Comparison of ENCODE assay signal across 12 cellular contexts in the genomic region with DNA sequence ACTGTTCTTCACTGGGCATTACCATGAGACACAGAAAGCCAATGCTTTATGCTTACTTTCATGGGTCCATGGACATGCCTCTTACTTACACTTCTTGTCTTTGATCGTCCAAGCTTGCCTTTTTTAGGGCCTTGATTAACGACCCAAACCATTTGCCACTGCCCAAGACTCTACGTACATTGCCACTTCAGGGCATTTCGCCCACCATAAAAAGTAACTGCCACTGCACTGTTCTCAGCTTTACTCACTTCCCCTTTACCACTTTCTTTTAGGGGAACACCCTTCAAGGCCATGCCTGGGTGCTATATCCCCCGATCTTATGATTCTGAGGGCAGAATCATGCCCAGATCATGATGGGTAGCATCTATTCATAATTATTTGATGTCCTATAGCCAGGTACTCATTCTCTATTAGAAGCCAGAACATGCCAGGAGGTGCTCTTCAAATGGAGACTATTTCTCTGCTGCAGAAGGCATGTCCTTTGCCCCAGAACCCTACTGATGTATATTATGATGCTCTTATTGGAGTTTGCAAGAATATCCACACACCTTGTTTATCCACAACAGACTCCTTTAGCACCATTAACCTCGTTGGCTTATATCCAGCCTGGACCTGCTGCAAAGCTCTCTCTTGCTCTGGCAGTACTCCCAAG.
DNase-seq lines count a peak whose midpoint lies in the region; ATAC-seq and TF ChIP-seq lines count a peak whose summit lies in the region.
"Had no signal": no experiment of that assay in that cellular context is flagged by ENCODE, and none has a peak within 500 bp of the region (broad histone marks: within the 10 kb centered on the region; RNA-seq: fewer than 3 reads in every experiment).

No MANE protein-coding gene starts in this region.

- peaks cover 0 to 7% of the 10 kb centered on the region in 2 donors for H3K9me3 Mint-ChIP-seq in stimulated activated naive CD8-positive, alpha-beta T cell treated with anti-CD3 and anti-CD28 coated beads, Interleukin-15, amount 100 ng/mL, for 72 hours

- ATAC-seq in stimulated activated naive CD8-positive, alpha-beta T cell treated with anti-CD3 and anti-CD28 coated beads, Interleukin-15, Interleukin-2, amounts not matched to agents 100 U/mL and 50 U/mL, for 24 hours: peak; percentile 29
- ATAC-seq in stimulated activated naive CD8-positive, alpha-beta T cell treated with anti-CD3 and anti-CD28 coated beads, Interleukin-15, amount 100 ng/mL, for 72 hours: no peak
- ATAC-seq in HG02623 (IDR thresholded peaks at IDR 0.05; ENCODE audit: unreplicated experiment): peak; percentile 71
- ATAC-seq in HG03457 (IDR thresholded peaks at IDR 0.05; ENCODE audit: unreplicated experiment): peak; percentile 73
- no peak for ATAC-seq in SK-N-SH treated with all-trans-retinoic acid at 6 μM for 48 hours
- ATAC-seq: left cardiac atrium had no signal

- in situ Hi-C loops in ACHN (cut with HindIII; ENCODE audit: low pct_ligation_motif_present, low pct_unique_long_range_greater_than_20kb, low sequenced_read_pairs): no loop called here

- no peak for DNase-seq in stimulated activated naive CD8-positive, alpha-beta T cell treated with anti-CD3 and anti-CD28 coated beads, Interleukin-15, Interleukin-2, amounts not matched to agents 100 U/mL and 50 U/mL, for 24 hours
- DNase-seq in stimulated activated naive CD8-positive, alpha-beta T cell treated with anti-CD3 and anti-CD28 coated beads, Interleukin-15, amount 100 ng/mL, for 72 hours: no peak
- DNase-seq in stimulated activated naive CD4-positive, alpha-beta T cell (lab: John Stamatoyannopoulos, UW): no peak
- DNase-seq in DMS114 treated with DMSO at 0.1 percent for 48 hours (lab: John Stamatoyannopoulos, UW; ENCODE audit: unreplicated experiment) (no peak), ACHN (no peak)
- DNase-seq: activated effector memory CD4-positive, alpha-beta T cell treated with anti-CD3 and anti-CD28 coated beads, Interleukin-2, amount 50 U/mL, for 16 hours; left cardiac atrium; NCI-H1048; stimulated activated CD4-positive, alpha-beta T cell treated with anti-CD3 and anti-CD28 coated beads, Interleukin-4, amount 100 ng/mL, for 1 hour had no signal

- H3K4me3 Mint-ChIP-seq in stimulated activated naive CD8-positive, alpha-beta T cell treated with anti-CD3 and anti-CD28 coated beads, Interleukin-15, amount 100 ng/mL, for 72 hours: no peak overlapping the region

- H3K27ac Mint-ChIP-seq in stimulated activated naive CD8-positive, alpha-beta T cell treated with anti-CD3 and anti-CD28 coated beads, Interleukin-15, amount 100 ng/mL, for 72 hours: no peak overlapping the region

- H3K27me3 Mint-ChIP-seq in stimulated activated naive CD8-positive, alpha-beta T cell treated with anti-CD3 and anti-CD28 coated beads, Interleukin-15, amount 100 ng/mL, for 72 hours: peaks cover 22% of the 10 kb centered on the region

- peaks cover 17% of the 10 kb centered on the region for H3K4me1 Mint-ChIP-seq in stimulated activated naive CD8-positive, alpha-beta T cell treated with anti-CD3 and anti-CD28 coated beads, Interleukin-15, amount 100 ng/mL, for 72 hours

TF ChIP-seq in SK-N-SH treated with all-trans-retinoic acid at 6 μM for 48 hours, 23 proteins besides CTCF, POLR2A, EP300 and RAD21 (continues in another document):
- TF ChIP-seq ZFP3 (CRISPR knock-in tag; IDR thresholded peaks at IDR 0.05) (no peak), OSR1 (CRISPR knock-in tag; IDR thresholded peaks at IDR 0.05) (no peak), ZNF8 (CRISPR knock-in tag; IDR thresholded peaks at IDR 0.05) (no peak), TSHZ2 (CRISPR knock-in tag; IDR thresholded peaks at IDR 0.05) (no peak), CREB5 (CRISPR knock-in tag; IDR thresholded peaks at IDR 0.05; ENCODE audit: low read depth) (no peak), PPARA (CRISPR knock-in tag; IDR thresholded peaks at IDR 0.05; ENCODE audit: borderline replicate concordance) (no peak), SNAI2 (CRISPR knock-in tag; IDR thresholded peaks at IDR 0.05) (no peak), TCF4 (CRISPR knock-in tag; IDR thresholded peaks at IDR 0.05; ENCODE audit: borderline replicate concordance) (no peak), ARNTL (CRISPR knock-in tag; IDR thresholded peaks at IDR 0.05; ENCODE audit: borderline replicate concordance, low read depth) (no peak), TOX (CRISPR knock-in tag; IDR thresholded peaks at IDR 0.05; ENCODE audit: borderline replicate concordance) (no peak), GLIS3 (CRISPR knock-in tag; IDR thresholded peaks at IDR 0.05) (no peak), POU6F1 (CRISPR knock-in tag; IDR thresholded peaks at IDR 0.05; ENCODE audit: borderline replicate concordance, low read depth) (no peak), ZC3H10 (CRISPR knock-in tag; IDR thresholded peaks at IDR 0.05) (no peak), ZNF70 (CRISPR knock-in tag; IDR thresholded peaks at IDR 0.05) (no peak), ZFP30 (CRISPR knock-in tag; IDR thresholded peaks at IDR 0.05) (no peak), BACH2 (CRISPR knock-in tag; IDR thresholded peaks at IDR 0.05; ENCODE audit: borderline replicate concordance) (no peak), ESRRG (CRISPR knock-in tag; IDR thresholded peaks at IDR 0.05) (no peak)
- TF ChIP-seq, protein P1, sequence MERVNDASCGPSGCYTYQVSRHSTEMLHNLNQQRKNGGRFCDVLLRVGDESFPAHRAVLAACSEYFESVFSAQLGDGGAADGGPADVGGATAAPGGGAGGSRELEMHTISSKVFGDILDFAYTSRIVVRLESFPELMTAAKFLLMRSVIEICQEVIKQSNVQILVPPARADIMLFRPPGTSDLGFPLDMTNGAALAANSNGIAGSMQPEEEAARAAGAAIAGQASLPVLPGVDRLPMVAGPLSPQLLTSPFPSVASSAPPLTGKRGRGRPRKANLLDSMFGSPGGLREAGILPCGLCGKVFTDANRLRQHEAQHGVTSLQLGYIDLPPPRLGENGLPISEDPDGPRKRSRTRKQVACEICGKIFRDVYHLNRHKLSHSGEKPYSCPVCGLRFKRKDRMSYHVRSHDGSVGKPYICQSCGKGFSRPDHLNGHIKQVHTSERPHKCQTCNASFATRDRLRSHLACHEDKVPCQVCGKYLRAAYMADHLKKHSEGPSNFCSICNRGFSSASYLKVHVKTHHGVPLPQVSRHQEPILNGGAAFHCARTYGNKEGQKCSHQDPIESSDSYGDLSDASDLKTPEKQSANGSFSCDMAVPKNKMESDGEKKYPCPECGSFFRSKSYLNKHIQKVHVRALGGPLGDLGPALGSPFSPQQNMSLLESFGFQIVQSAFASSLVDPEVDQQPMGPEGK (CRISPR knock-in tag; IDR thresholded peaks at IDR 0.05; ENCODE audit: borderline replicate concordance): no peak

Comparison
In these comparisons a context has a peak if more than half of its experiments do, and no peak if none do; other contexts are left out.
1. ATAC-seq: peak in stimulated activated naive CD8-positive, alpha-beta T cell treated with anti-CD3 and anti-CD28 coated beads, Interleukin-15, Interleukin-2, amounts not matched to agents 100 U/mL and 50 U/mL, for 24 hours (single experiment), HG02623 (single experiment) and HG03457 (single experiment); none in stimulated activated naive CD8-positive, alpha-beta T cell treated with anti-CD3 and anti-CD28 coated beads, Interleukin-15, amount 100 ng/mL, for 72 hours (single experiment) and SK-N-SH treated with all-trans-retinoic acid at 6 μM for 48 hours (single experiment).